ENCODE assay signal across 1 cellular context in the genomic region with DNA sequence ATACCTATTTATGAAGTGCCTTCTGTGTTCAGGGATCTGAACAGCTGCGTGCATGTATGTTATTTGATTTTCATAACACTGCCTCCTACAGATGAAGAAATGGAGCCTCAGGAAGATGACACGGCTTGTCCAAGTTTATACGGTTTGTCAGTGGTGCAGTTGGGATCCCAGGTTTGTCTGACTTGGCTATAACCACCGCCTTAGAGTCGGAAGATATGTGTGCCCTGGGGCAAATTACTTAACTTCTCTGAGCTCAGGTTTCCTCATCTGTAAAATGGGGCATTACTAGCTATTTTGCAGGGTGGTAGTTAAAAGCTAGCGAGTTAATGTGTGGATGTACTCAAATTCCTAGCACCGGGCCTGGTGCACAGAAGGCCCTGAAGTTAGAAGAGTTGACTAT.
TF ChIP-seq lines count a peak whose summit lies in the region.

No MANE protein-coding gene starts in this region.

TF ChIP-seq in A549, 52 proteins besides CTCF, POLR2A, EP300 and RAD21:
- no peak for TF ChIP-seq PHF8 (IDR thresholded peaks at IDR 0.05; ENCODE audit: borderline replicate concordance, low read depth)
- TF ChIP-seq, protein P1, sequence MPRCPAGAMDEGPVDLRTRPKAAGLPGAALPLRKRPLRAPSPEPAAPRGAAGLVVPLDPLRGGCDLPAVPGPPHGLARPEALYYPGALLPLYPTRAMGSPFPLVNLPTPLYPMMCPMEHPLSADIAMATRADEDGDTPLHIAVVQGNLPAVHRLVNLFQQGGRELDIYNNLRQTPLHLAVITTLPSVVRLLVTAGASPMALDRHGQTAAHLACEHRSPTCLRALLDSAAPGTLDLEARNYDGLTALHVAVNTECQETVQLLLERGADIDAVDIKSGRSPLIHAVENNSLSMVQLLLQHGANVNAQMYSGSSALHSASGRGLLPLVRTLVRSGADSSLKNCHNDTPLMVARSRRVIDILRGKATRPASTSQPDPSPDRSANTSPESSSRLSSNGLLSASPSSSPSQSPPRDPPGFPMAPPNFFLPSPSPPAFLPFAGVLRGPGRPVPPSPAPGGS (IDR thresholded peaks at IDR 0.05): no peak
- TF ChIP-seq, protein P2, sequence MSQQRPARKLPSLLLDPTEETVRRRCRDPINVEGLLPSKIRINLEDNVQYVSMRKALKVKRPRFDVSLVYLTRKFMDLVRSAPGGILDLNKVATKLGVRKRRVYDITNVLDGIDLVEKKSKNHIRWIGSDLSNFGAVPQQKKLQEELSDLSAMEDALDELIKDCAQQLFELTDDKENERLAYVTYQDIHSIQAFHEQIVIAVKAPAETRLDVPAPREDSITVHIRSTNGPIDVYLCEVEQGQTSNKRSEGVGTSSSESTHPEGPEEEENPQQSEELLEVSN (IDR thresholded peaks at IDR 0.05; ENCODE audit: borderline replicate concordance, low read depth): no peak
- TF ChIP-seq, protein P3, sequence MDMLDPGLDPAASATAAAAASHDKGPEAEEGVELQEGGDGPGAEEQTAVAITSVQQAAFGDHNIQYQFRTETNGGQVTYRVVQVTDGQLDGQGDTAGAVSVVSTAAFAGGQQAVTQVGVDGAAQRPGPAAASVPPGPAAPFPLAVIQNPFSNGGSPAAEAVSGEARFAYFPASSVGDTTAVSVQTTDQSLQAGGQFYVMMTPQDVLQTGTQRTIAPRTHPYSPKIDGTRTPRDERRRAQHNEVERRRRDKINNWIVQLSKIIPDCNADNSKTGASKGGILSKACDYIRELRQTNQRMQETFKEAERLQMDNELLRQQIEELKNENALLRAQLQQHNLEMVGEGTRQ (IDR thresholded peaks at IDR 0.05): no peak
- no peak for TF ChIP-seq MYC (IDR thresholded peaks at IDR 0.05; ENCODE audit: borderline replicate concordance, low read length)
- no peak for TF ChIP-seq FOSL2 (IDR thresholded peaks at IDR 0.05)
- no peak for TF ChIP-seq FOSL2 (CRISPR knock-in tag; IDR thresholded peaks at IDR 0.05)
- no peak for TF ChIP-seq CEBPB (IDR thresholded peaks at IDR 0.05)
- no peak for TF ChIP-seq CBX2 (IDR thresholded peaks at IDR 0.05; ENCODE audit: borderline replicate concordance, low read depth)
- no peak for TF ChIP-seq EHF (CRISPR knock-in tag; IDR thresholded peaks at IDR 0.05)
- TF ChIP-seq, protein P4, sequence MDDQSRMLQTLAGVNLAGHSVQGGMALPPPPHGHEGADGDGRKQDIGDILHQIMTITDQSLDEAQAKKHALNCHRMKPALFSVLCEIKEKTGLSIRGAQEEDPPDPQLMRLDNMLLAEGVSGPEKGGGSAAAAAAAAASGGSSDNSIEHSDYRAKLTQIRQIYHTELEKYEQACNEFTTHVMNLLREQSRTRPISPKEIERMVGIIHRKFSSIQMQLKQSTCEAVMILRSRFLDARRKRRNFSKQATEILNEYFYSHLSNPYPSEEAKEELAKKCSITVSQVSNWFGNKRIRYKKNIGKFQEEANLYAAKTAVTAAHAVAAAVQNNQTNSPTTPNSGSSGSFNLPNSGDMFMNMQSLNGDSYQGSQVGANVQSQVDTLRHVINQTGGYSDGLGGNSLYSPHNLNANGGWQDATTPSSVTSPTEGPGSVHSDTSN (IDR thresholded peaks at IDR 0.05): no peak
- TF ChIP-seq RCOR1 (IDR thresholded peaks at IDR 0.05; ENCODE audit: low read depth, low read length): no peak
- TF ChIP-seq, protein P5, sequence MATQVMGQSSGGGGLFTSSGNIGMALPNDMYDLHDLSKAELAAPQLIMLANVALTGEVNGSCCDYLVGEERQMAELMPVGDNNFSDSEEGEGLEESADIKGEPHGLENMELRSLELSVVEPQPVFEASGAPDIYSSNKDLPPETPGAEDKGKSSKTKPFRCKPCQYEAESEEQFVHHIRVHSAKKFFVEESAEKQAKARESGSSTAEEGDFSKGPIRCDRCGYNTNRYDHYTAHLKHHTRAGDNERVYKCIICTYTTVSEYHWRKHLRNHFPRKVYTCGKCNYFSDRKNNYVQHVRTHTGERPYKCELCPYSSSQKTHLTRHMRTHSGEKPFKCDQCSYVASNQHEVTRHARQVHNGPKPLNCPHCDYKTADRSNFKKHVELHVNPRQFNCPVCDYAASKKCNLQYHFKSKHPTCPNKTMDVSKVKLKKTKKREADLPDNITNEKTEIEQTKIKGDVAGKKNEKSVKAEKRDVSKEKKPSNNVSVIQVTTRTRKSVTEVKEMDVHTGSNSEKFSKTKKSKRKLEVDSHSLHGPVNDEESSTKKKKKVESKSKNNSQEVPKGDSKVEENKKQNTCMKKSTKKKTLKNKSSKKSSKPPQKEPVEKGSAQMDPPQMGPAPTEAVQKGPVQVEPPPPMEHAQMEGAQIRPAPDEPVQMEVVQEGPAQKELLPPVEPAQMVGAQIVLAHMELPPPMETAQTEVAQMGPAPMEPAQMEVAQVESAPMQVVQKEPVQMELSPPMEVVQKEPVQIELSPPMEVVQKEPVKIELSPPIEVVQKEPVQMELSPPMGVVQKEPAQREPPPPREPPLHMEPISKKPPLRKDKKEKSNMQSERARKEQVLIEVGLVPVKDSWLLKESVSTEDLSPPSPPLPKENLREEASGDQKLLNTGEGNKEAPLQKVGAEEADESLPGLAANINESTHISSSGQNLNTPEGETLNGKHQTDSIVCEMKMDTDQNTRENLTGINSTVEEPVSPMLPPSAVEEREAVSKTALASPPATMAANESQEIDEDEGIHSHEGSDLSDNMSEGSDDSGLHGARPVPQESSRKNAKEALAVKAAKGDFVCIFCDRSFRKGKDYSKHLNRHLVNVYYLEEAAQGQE (IDR thresholded peaks at IDR 0.05): no peak
- no peak for TF ChIP-seq RFX5 (IDR thresholded peaks at IDR 0.05)
- no peak for TF ChIP-seq ZC3H11A (IDR thresholded peaks at IDR 0.05)
- no peak for TF ChIP-seq NPAS2 (CRISPR knock-in tag; IDR thresholded peaks at IDR 0.05; ENCODE audit: borderline replicate concordance)
- no peak for TF ChIP-seq ZNF302 (CRISPR knock-in tag; IDR thresholded peaks at IDR 0.05)
- no peak for TF ChIP-seq HEYL (CRISPR knock-in tag; IDR thresholded peaks at IDR 0.05)
